Comparison of ENCODE assay signal across 8 cellular contexts in the genomic region with DNA sequence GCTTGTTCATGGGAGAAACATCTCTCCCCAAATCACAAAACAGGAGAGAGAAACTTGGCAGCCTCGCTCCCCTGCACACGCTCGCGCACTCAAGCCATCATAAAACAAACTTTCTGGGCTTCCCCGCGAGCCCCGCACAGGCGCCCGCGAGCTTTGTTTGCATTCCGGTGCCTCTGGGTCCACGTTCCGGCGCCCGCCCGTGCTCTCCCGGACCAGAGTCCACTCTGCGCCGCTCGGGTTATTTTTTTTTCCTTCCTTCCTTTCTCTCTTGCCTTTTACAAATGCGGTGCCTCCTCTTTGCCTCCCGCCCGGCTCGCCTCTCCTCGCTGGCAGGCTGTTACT. TPM values are rescaled to one million over a fixed set of nuclear protein-coding genes. Genes with fewer than 3 reads are reported as not detected.
DNase-seq lines count a peak whose midpoint lies in the region; ATAC-seq and TF ChIP-seq lines count a peak whose summit lies in the region.

No MANE protein-coding gene starts in this region.

- peaks cover 65% of the 10 kb centered on the region for H3K27me3 Mint-ChIP-seq in activated CD8-positive, alpha-beta T cell treated with anti-CD3 and anti-CD28 coated beads for 36 hours

- peak overlapping the region; percentile 79 for H3K4me3 ChIP-seq in right cardiac atrium (ENCODE audit: low read length)
- peak overlapping the region; percentile 27 to 74 (median 55) for H3K4me3 ChIP-seq in spleen

- intact Hi-C loops in activated CD8-positive, alpha-beta T cell treated with anti-CD3 and anti-CD28 coated beads for 36 hours (cut with micrococcal nuclease): no loop called here
- intact Hi-C loops in right cardiac atrium (cut with DNase I) (loop anchor here in 3 of 4 donors (5.0 to 10.0 kb wide), 8 partner anchors 74 to 254 kb away; no protein-coding TSS in a partner anchor), spleen (cut with DNase I; ENCODE audit: low total_unique reads) (loop anchor here (10.0 kb wide), 1 partner anchor 254 kb away; no protein-coding TSS in a partner anchor)

- peaks cover 11% of the 10 kb centered on the region for H3K4me1 Mint-ChIP-seq in activated CD8-positive, alpha-beta T cell treated with anti-CD3 and anti-CD28 coated beads for 36 hours (ENCODE audit: low read depth)

- no peaks in the 10 kb centered on the region for H3K9me3 Mint-ChIP-seq in activated CD8-positive, alpha-beta T cell treated with anti-CD3 and anti-CD28 coated beads for 36 hours

- CTCF ChIA-PET in activated CD8-positive, alpha-beta T cell treated with anti-CD3 and anti-CD28 coated beads for 36 hours (lab: Charles Lee): no interaction called here

- peak overlapping the region; percentile 74 for H3K4me3 Mint-ChIP-seq in activated CD8-positive, alpha-beta T cell treated with anti-CD3 and anti-CD28 coated beads for 36 hours

- peak; percentile 3 for DNase-seq in activated CD8-positive, alpha-beta T cell treated with anti-CD3 and anti-CD28 coated beads for 36 hours
- DNase-seq in right cardiac atrium: no peak
- DNase-seq in spleen: no peak
- DNase-seq in NCI-H774 (lab: John Stamatoyannopoulos, UW): no peak
- no peak for DNase-seq in COLO829 (ENCODE audit: low spot score)
- DNase-seq in cerebellar cortex (ENCODE audit: low spot score): no peak

- peak overlapping the region; percentile 92 for H3K27ac ChIP-seq in right cardiac atrium (ENCODE audit: low read length)
- H3K27ac ChIP-seq in spleen: peak overlapping the region; percentile 17 to 96 (median 90)

- under 1% methylated on average over 25 of the region's 25 CpGs for WGBS in right cardiac atrium
- 0 to 2% (median 1%) methylated on average over 25 of the region's 25 CpGs for WGBS in spleen, 5 donors

- H3K27me3 ChIP-seq in right cardiac atrium (ENCODE audit: control insufficient read depth, insufficient read depth) (no peaks in the 10 kb centered on the region), spleen (replicated peaks in 1 of 7) (peaks cover 0 to 61% (median 18%) of the 10 kb centered on the region in 7 donors)

- H3K4me1 ChIP-seq in right cardiac atrium (ENCODE audit: control insufficient read depth, insufficient read depth, low read length): peaks cover 4% of the 10 kb centered on the region
- H3K4me1 ChIP-seq in spleen: peaks cover 0 to 49% (median 12%) of the 10 kb centered on the region in 6 donors

- TF ChIP-seq POLR2A in spleen (IDR thresholded peaks at IDR 0.05): no peak

- POLR2A ChIA-PET in activated CD8-positive, alpha-beta T cell treated with anti-CD3 and anti-CD28 coated beads for 36 hours (lab: Charles Lee): no interaction called here

- H3K36me3 Mint-ChIP-seq in activated CD8-positive, alpha-beta T cell treated with anti-CD3 and anti-CD28 coated beads for 36 hours (ENCODE audit: low read depth): no peaks in the 10 kb centered on the region

- ATAC-seq in GM18868 (IDR thresholded peaks at IDR 0.05; ENCODE audit: unreplicated experiment) (peak; percentile 20), HG02973 (IDR thresholded peaks at IDR 0.05; ENCODE audit: unreplicated experiment) (peak; percentile 32), right cardiac atrium (peak; percentile 39 to 44)
- ATAC-seq in activated CD8-positive, alpha-beta T cell treated with anti-CD3 and anti-CD28 coated beads for 36 hours: peak; percentile 22

- no peak for TF ChIP-seq CTCF in activated CD8-positive, alpha-beta T cell treated with anti-CD3 and anti-CD28 coated beads for 36 hours (IDR thresholded peaks at IDR 0.05)
- no peak for TF ChIP-seq CTCF in spleen (IDR thresholded peaks at IDR 0.05 in 8 of 11, conservative IDR thresholded peaks at IDR 0.05 in 3 of 11)

- H3K9me3 ChIP-seq in right cardiac atrium (ENCODE audit: control insufficient read depth, low read length) (no peaks in the 10 kb centered on the region), spleen (no peaks in the 10 kb centered on the region)

- no peak overlapping the region for H3K27ac Mint-ChIP-seq in activated CD8-positive, alpha-beta T cell treated with anti-CD3 and anti-CD28 coated beads for 36 hours

- H3K36me3 ChIP-seq in spleen: no peaks in the 10 kb centered on the region

RNA-seq across cellular contexts. Expression of a gene that starts 0.4 kb away (rescaled TPM):
- under 1 TPM; 0.47 to 0.51 TPM for total RNA-seq in activated CD8-positive, alpha-beta T cell treated with anti-CD3 and anti-CD28 coated beads for 36 hours
- total RNA-seq in right cardiac atrium (10 to 100 TPM; 32.7 to 38.3 (median 34.4) TPM), spleen (100 to 1,000 TPM in 1 of 7 donors, 10 to 100 TPM in 6; 43.1 to 104 (median 88.9) TPM)
- polyA plus RNA-seq in right cardiac atrium (15.8 TPM), spleen (10 to 100 TPM in 1 of 3 donors, 1 to 10 TPM in 2; 3.5 to 16.1 (median 7.8) TPM)

Comparison
In these comparisons a context has a peak if more than half of its experiments do, and no peak if none do; other contexts are left out.
1. RNA of a gene that starts 0.4 kb away (total RNA-seq): 43.1 to 104 TPM in spleen and 32.7 to 38.3 TPM in right cardiac atrium; 0.47 to 0.51 TPM in activated CD8-positive, alpha-beta T cell treated with anti-CD3 and anti-CD28 coated beads for 36 hours; every median in the first group is over 10 times any median in the second.
2. Peak in every context shown above with its lines, with median percentiles within 50 percentile points of each other: ATAC-seq.